ENCODE assay signal across 8 cellular contexts in genomic region chr1:205774277-205775014, GRCh38. TPM values are rescaled to one million over a fixed set of nuclear protein-coding genes. Genes with fewer than 3 reads are reported as not detected.
DNase-seq lines count a peak whose midpoint lies in the region; ATAC-seq and TF ChIP-seq lines count a peak whose summit lies in the region.

No MANE protein-coding gene starts in this region.

- DNase-seq in G401 (ENCODE audit: low spot score), result peak; percentile 16
- peak; percentile 19 for DNase-seq in activated CD4-positive, alpha-beta T cell treated with anti-CD3 and anti-CD28 coated beads for 1 hour
- peak in 1 of 10 donors; percentile 43 for DNase-seq in dorsolateral prefrontal cortex
- peak; percentile 25 for DNase-seq in stimulated activated naive B cell treated with anti-CD40 and anti-IgM and Interleukin-4, amounts not matched to agents 10 μg/mL and 1 μg/mL and 100 μg/mL, for 72 hours
- no peak for DNase-seq in inferior parietal cortex (ENCODE audit: extremely low spot score)
- DNase-seq in NCI-H2171 (lab: John Stamatoyannopoulos, UW), result no peak

- no peaks in the 10 kb centered on the region for H3K9me3 Mint-ChIP-seq in stimulated activated naive B cell treated with anti-CD40 and anti-IgM and Interleukin-4, amounts not matched to agents 10 μg/mL and 1 μg/mL and 100 μg/mL, for 72 hours

- peaks cover 7% of the 10 kb centered on the region for H3K4me1 ChIP-seq in mesodermal cell (ENCODE audit: control insufficient read depth, insufficient read depth, low read length, poor library complexity, severe bottlenecking)

- H3K4me3 Mint-ChIP-seq in stimulated activated naive B cell treated with anti-CD40 and anti-IgM and Interleukin-4, amounts not matched to agents 10 μg/mL and 1 μg/mL and 100 μg/mL, for 72 hours, result peak overlapping the region; percentile 96 to 97

- intact Hi-C loops in dorsolateral prefrontal cortex (cut with DNase I), result no loop called here

- H3K9me3 ChIP-seq in mesodermal cell (ENCODE audit: control insufficient read depth, low read length), result no peaks in the 10 kb centered on the region

- H3K27ac ChIP-seq in dorsolateral prefrontal cortex (peak overlapping the region in 28 of 59 donors; percentile 2 to 84 (median 56)), mesodermal cell (ENCODE audit: low read depth, low read length, severe bottlenecking) (no peak overlapping the region)

- H3K27ac Mint-ChIP-seq in stimulated activated naive B cell treated with anti-CD40 and anti-IgM and Interleukin-4, amounts not matched to agents 10 μg/mL and 1 μg/mL and 100 μg/mL, for 72 hours, result peak overlapping the region; percentile 97

- H3K4me3 ChIP-seq in dorsolateral prefrontal cortex (peak overlapping the region; percentile 57 to 98 (median 90)), mesodermal cell (ENCODE audit: extremely low read depth, insufficient read depth, low read length, poor library complexity, severe bottlenecking) (peak overlapping the region; percentile 68)

- TF ChIP-seq CTCF in dorsolateral prefrontal cortex (IDR thresholded peaks at IDR 0.05 in 54 of 56, conservative IDR thresholded peaks at IDR 0.05 in 2 of 56; ENCODE audit: low read depth in 1 of 56, partially characterized antibody in 56 of 56), result no peak

- no peaks in the 10 kb centered on the region for H3K27me3 ChIP-seq in dorsolateral prefrontal cortex

- H3K36me3 Mint-ChIP-seq in stimulated activated naive B cell treated with anti-CD40 and anti-IgM and Interleukin-4, amounts not matched to agents 10 μg/mL and 1 μg/mL and 100 μg/mL, for 72 hours, result peaks cover 20 to 35% of the 10 kb centered on the region in 2 donors

- in situ Hi-C loops in G401 (cut with HindIII; ENCODE audit: low sequenced_read_pairs), result no loop called here

- ATAC-seq in HG03066 (IDR thresholded peaks at IDR 0.05; ENCODE audit: low read depth, unreplicated experiment), result peak; percentile 18
- ATAC-seq in stimulated activated naive B cell treated with anti-CD40 and anti-IgM and Interleukin-4, amounts not matched to agents 10 μg/mL and 1 μg/mL and 100 μg/mL, for 72 hours (replicated peaks), result peak; percentile 19 to 21

- H3K36me3 ChIP-seq in mesodermal cell (ENCODE audit: control insufficient read depth, insufficient read depth, low read length), result no peaks in the 10 kb centered on the region

- H3K4me1 Mint-ChIP-seq in stimulated activated naive B cell treated with anti-CD40 and anti-IgM and Interleukin-4, amounts not matched to agents 10 μg/mL and 1 μg/mL and 100 μg/mL, for 72 hours, result peaks cover 32 to 71% of the 10 kb centered on the region in 2 donors

- 12 to 14% methylated on average over 10 to 17 of the region's 33 CpGs for WGBS in mesodermal cell (ENCODE audit: insufficient coverage in 2 of 2), 2 experiments

- H3K27me3 Mint-ChIP-seq in stimulated activated naive B cell treated with anti-CD40 and anti-IgM and Interleukin-4, amounts not matched to agents 10 μg/mL and 1 μg/mL and 100 μg/mL, for 72 hours, result no peaks in the 10 kb centered on the region

RNA-seq across cellular contexts. Expression of gene RAB29, which starts 0.8 kb away (rescaled TPM):
- 6.8 and 8.9 TPM in 2 replicates for total RNA-seq in G401 (2014; rRNA removed; shearing (Covaris generic))
- 10 to 100 TPM; 12.4 to 41.9 (median 21.6) TPM for total RNA-seq in dorsolateral prefrontal cortex
- 6.9 TPM for polyA plus RNA-seq in mesodermal cell (2013, experiment 1 of 2)
- polyA plus RNA-seq in mesodermal cell (2013, experiment 2 of 2), result 7.6 TPM

RNA-seq across cellular contexts. Expression of gene NUCKS1, which starts 24.5 kb away (rescaled TPM):
- 142 and 190 TPM in 2 replicates for total RNA-seq in G401 (2014; rRNA removed; shearing (Covaris generic))
- 100 to 1,000 TPM; 124 to 316 (median 225) TPM for total RNA-seq in dorsolateral prefrontal cortex
- polyA plus RNA-seq in mesodermal cell (2013, experiment 1 of 2), result 183 TPM
- polyA plus RNA-seq in mesodermal cell (2013, experiment 2 of 2), result 218 TPM

RNA-seq across cellular contexts. Expression of gene SLC41A1, which starts 38.6 kb away (rescaled TPM):
- 9.1 and 17.8 TPM in 2 replicates for total RNA-seq in G401 (2014; rRNA removed; shearing (Covaris generic))
- 10 to 100 TPM; 27.3 to 87.8 (median 42.5) TPM for total RNA-seq in dorsolateral prefrontal cortex
- 20.5 TPM for polyA plus RNA-seq in mesodermal cell (2013, experiment 1 of 2)
- 17.0 TPM for polyA plus RNA-seq in mesodermal cell (2013, experiment 2 of 2)

Comparison
In these comparisons a context has a peak if more than half of its experiments do, and no peak if none do; other contexts are left out.
1. DNase-seq: peak in G401 (single experiment), activated CD4-positive, alpha-beta T cell treated with anti-CD3 and anti-CD28 coated beads for 1 hour (single experiment) and stimulated activated naive B cell treated with anti-CD40 and anti-IgM and Interleukin-4, amounts not matched to agents 10 μg/mL and 1 μg/mL and 100 μg/mL, for 72 hours (single experiment); none in inferior parietal cortex (single experiment) and NCI-H2171 (single experiment).